Comparison of ENCODE assay signal across 14 cellular contexts in the genomic region with DNA sequence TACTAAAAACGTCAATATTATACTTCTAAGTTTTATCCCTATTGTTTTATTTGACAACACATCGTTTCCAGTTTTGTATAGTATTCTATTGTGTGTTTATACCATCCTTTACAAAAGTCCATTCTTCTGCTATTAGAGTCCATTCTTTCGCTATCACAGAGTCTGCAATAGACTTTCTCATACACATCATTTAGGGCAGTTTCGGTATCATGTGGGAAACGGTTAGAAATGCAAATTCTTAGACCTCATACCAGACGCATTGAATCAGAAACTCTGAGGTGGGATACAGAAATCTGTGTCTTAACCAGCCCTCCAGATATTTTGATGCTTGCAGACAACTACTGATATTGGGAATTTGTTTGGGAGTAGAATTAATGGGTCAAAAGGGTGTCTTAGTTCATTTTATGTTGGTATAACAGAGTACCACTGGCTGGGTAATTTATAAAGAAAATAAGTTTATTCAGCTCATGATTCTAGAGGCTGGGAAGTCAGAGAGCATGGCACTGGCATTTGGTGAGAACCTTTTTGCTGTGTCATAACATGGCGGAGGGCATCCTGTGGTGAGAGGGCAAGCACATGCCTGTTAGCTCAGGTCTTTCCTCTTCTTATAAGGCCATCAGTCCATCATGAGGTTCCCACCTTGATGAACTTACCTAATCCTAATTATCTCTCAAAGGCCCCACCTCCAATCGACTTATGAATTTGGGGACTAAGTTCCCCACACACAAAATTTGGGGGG. TPM values are rescaled to one million over a fixed set of nuclear protein-coding genes. Genes with fewer than 3 reads are reported as not detected.
DNase-seq lines count a peak whose midpoint lies in the region; ATAC-seq and TF ChIP-seq lines count a peak whose summit lies in the region.
"Had no signal": no experiment of that assay in that cellular context is flagged by ENCODE, and none has a peak within 500 bp of the region (broad histone marks: within the 10 kb centered on the region; RNA-seq: fewer than 3 reads in every experiment).

No MANE protein-coding gene starts in this region.

- H3K9me3 ChIP-seq in endodermal cell (ENCODE audit: control insufficient read depth, low read length), result no peaks in the 10 kb centered on the region
- H3K9me3 ChIP-seq: body of pancreas, right lobe of liver, upper lobe of right lung had no signal

- intact Hi-C loops in activated CD4-positive, alpha-beta T cell treated with anti-CD3 and anti-CD28 coated beads, Interleukin-2, amount 10 ng/mL, durations not matched to agents 24 days and 14 days (cut with micrococcal nuclease), result no loop called here

- no peaks in the 10 kb centered on the region for H3K36me3 Mint-ChIP-seq in activated CD4-positive, alpha-beta T cell treated with anti-CD3 and anti-CD28 coated beads, Interleukin-2, amount 10 ng/mL, durations not matched to agents 24 days and 14 days (ENCODE audit: low read depth)
- no peaks in the 10 kb centered on the region for H3K36me3 Mint-ChIP-seq in stimulated activated effector memory CD8-positive, alpha-beta T cell treated with anti-CD3 and anti-CD28 coated beads, Interleukin-12 subunit alpha, Interleukin-12 subunit beta, amount 100 ng/mL, for 72 hours
- H3K36me3 Mint-ChIP-seq in endodermal cell (ENCODE audit: low read depth), result no peaks in the 10 kb centered on the region

- H3K27me3 ChIP-seq in endodermal cell (ENCODE audit: control insufficient read depth, insufficient read depth, low read length, poor library complexity, severe bottlenecking), result no peaks in the 10 kb centered on the region
- H3K27me3 ChIP-seq: body of pancreas, right lobe of liver, upper lobe of right lung had no signal

- no peak overlapping the region for H3K4me3 ChIP-seq in endodermal cell (ENCODE audit: low read length)
- H3K4me3 ChIP-seq: body of pancreas, K562, right lobe of liver, upper lobe of right lung had no signal

- ATAC-seq in GM21619 (IDR thresholded peaks at IDR 0.05; ENCODE audit: unreplicated experiment) (peak; percentile 97), HG03095 (IDR thresholded peaks at IDR 0.05; ENCODE audit: unreplicated experiment) (peak; percentile 92), HG03469 (IDR thresholded peaks at IDR 0.05; ENCODE audit: unreplicated experiment) (no peak)
- ATAC-seq in stimulated activated effector memory CD8-positive, alpha-beta T cell treated with anti-CD3 and anti-CD28 coated beads, Interleukin-12 subunit alpha, Interleukin-12 subunit beta, amount 100 ng/mL, for 72 hours, result peak; percentile 71
- ATAC-seq: body of pancreas, K562, right lobe of liver, upper lobe of right lung had no signal

- H3K4me1 Mint-ChIP-seq in activated CD4-positive, alpha-beta T cell treated with anti-CD3 and anti-CD28 coated beads, Interleukin-2, amount 10 ng/mL, durations not matched to agents 24 days and 14 days, result no peaks in the 10 kb centered on the region
- no peaks in the 10 kb centered on the region for H3K4me1 Mint-ChIP-seq in stimulated activated effector memory CD8-positive, alpha-beta T cell treated with anti-CD3 and anti-CD28 coated beads, Interleukin-12 subunit alpha, Interleukin-12 subunit beta, amount 100 ng/mL, for 72 hours
- H3K4me1 Mint-ChIP-seq in endodermal cell, result no peaks in the 10 kb centered on the region

- peak; percentile 43 for DNase-seq in activated CD4-positive, alpha-beta T cell treated with anti-CD3 and anti-CD28 coated beads, Interleukin-2, amount 10 ng/mL, durations not matched to agents 24 days and 14 days
- no peak for DNase-seq in activated CD4-positive, alpha-beta T cell treated with anti-CD3 and anti-CD28 coated beads for 48 hours
- no peak for DNase-seq in stimulated activated effector memory CD8-positive, alpha-beta T cell treated with anti-CD3 and anti-CD28 coated beads, Interleukin-12 subunit alpha, Interleukin-12 subunit beta, amount 100 ng/mL, for 72 hours (ENCODE audit: low spot score in 2 of 2)
- no peak for DNase-seq in endodermal cell
- DNase-seq in activated effector memory CD4-positive, alpha-beta T cell treated with anti-CD3 and anti-CD28 coated beads, Interleukin-2, amount 50 U/mL, for 16 hours, result no peak
- DNase-seq: body of pancreas, erythroblast, right lobe of liver, upper lobe of right lung had no signal

- no peak overlapping the region for H3K27ac Mint-ChIP-seq in activated CD4-positive, alpha-beta T cell treated with anti-CD3 and anti-CD28 coated beads, Interleukin-2, amount 10 ng/mL, durations not matched to agents 24 days and 14 days
- no peak overlapping the region for H3K27ac Mint-ChIP-seq in stimulated activated effector memory CD8-positive, alpha-beta T cell treated with anti-CD3 and anti-CD28 coated beads, Interleukin-12 subunit alpha, Interleukin-12 subunit beta, amount 100 ng/mL, for 72 hours
- H3K27ac Mint-ChIP-seq in endodermal cell, result no peak overlapping the region

- H3K9ac ChIP-seq in endodermal cell (ENCODE audit: extremely low read depth, low read length, poor library complexity, severe bottlenecking), result no peak overlapping the region

- H3K27ac ChIP-seq in endodermal cell (ENCODE audit: low read depth, low read length), result no peak overlapping the region
- H3K27ac ChIP-seq: 22Rv1, body of pancreas, right lobe of liver, upper lobe of right lung had no signal

- WGBS in endodermal cell (ENCODE audit: insufficient coverage in 1 of 2, insufficient read length in 1 of 2), 2 experiments, result 89 to 92% methylated on average over 6 to 7 of the region's 8 CpGs

- no peaks in the 10 kb centered on the region for H3K9me3 Mint-ChIP-seq in activated CD4-positive, alpha-beta T cell treated with anti-CD3 and anti-CD28 coated beads, Interleukin-2, amount 10 ng/mL, durations not matched to agents 24 days and 14 days
- no peaks in the 10 kb centered on the region for H3K9me3 Mint-ChIP-seq in stimulated activated effector memory CD8-positive, alpha-beta T cell treated with anti-CD3 and anti-CD28 coated beads, Interleukin-12 subunit alpha, Interleukin-12 subunit beta, amount 100 ng/mL, for 72 hours
- H3K9me3 Mint-ChIP-seq in endodermal cell, result no peaks in the 10 kb centered on the region

- H3K4me1 ChIP-seq in endodermal cell (ENCODE audit: control insufficient read depth, insufficient read depth, low read length), result no peaks in the 10 kb centered on the region
- H3K4me1 ChIP-seq: upper lobe of right lung had no signal

- no peak for TF ChIP-seq CTCF in endodermal cell (conservative IDR thresholded peaks at IDR 0.05)

- H3K4me3 Mint-ChIP-seq in activated CD4-positive, alpha-beta T cell treated with anti-CD3 and anti-CD28 coated beads, Interleukin-2, amount 10 ng/mL, durations not matched to agents 24 days and 14 days, result no peak overlapping the region
- H3K4me3 Mint-ChIP-seq in stimulated activated effector memory CD8-positive, alpha-beta T cell treated with anti-CD3 and anti-CD28 coated beads, Interleukin-12 subunit alpha, Interleukin-12 subunit beta, amount 100 ng/mL, for 72 hours, result no peak overlapping the region
- no peak overlapping the region for H3K4me3 Mint-ChIP-seq in endodermal cell

- peaks cover 5% of the 10 kb centered on the region for H3K27me3 Mint-ChIP-seq in activated CD4-positive, alpha-beta T cell treated with anti-CD3 and anti-CD28 coated beads, Interleukin-2, amount 10 ng/mL, durations not matched to agents 24 days and 14 days
- H3K27me3 Mint-ChIP-seq in endodermal cell (ENCODE audit: insufficient read depth), result peaks cover 3% of the 10 kb centered on the region

- no peaks in the 10 kb centered on the region for H3K36me3 ChIP-seq in endodermal cell (ENCODE audit: control insufficient read depth, insufficient read depth, low read length)
- H3K36me3 ChIP-seq: right lobe of liver, upper lobe of right lung had no signal

RNA-seq across cellular contexts. Expression of a gene that starts 21.1 kb away (rescaled TPM):
- total RNA-seq in activated CD4-positive, alpha-beta T cell treated with anti-CD3 and anti-CD28 coated beads, Interleukin-2, amount 10 ng/mL, durations not matched to agents 24 days and 14 days, result not detected in 2 replicates
- total RNA-seq in endodermal cell, result not detected
- 0.85 TPM for polyA plus RNA-seq in endodermal cell (2013, experiment 1 of 2)
- polyA plus RNA-seq in endodermal cell (2013, experiment 2 of 2), result 0.83 TPM
- total RNA-seq: body of pancreas, K562, right lobe of liver, upper lobe of right lung had no signal
- polyA plus RNA-seq: K562 had no signal
